16 cellular contexts compared by ENCODE assay signal in the genomic region with DNA sequence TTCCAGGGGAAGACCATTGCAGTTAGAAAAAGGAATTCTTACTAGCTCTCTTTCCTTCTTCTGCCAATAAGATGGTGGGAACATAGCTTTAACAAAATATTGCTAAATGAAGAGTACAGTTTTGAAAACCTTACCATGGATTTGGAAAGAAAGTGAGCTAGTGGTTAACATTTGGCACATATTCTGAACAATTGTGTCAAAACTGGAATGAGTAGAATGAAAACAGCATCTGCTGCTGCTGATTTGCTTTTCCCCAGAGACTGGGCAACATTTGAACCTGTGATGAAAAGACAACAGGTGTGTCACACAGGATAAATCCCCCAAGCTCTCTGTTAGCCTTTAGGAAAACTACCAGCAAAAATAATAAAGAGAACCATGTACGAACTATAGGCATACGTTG.
DNase-seq lines count a peak whose midpoint lies in the region; ATAC-seq, FAIRE-seq and TF ChIP-seq lines count a peak whose summit lies in the region.
"Had no signal": no experiment of that assay in that cellular context is flagged by ENCODE, and none has a peak within 500 bp of the region (broad histone marks: within the 10 kb centered on the region; RNA-seq: fewer than 3 reads in every experiment).

No MANE protein-coding gene starts in this region.

- H3K4me1 Mint-ChIP-seq in astrocyte (ENCODE audit: low read depth, unreplicated experiment) = peaks cover under 1% of the 10 kb centered on the region
- no peaks in the 10 kb centered on the region for H3K4me1 Mint-ChIP-seq in stimulated activated memory B cell treated with anti-CD40 and anti-IgM and Interleukin-4, amounts not matched to agents 10 μg/mL and 1 μg/mL and 100 μg/mL, for 72 hours
- H3K4me1 Mint-ChIP-seq: CD8-positive, alpha-beta memory T cell; H9 had no signal

- intact Hi-C loops in vagina (cut with DNase I) = no loop called here

- peaks cover 3% of the 10 kb centered on the region for H3K9me3 Mint-ChIP-seq in astrocyte (ENCODE audit: unreplicated experiment)
- peaks cover 13% of the 10 kb centered on the region for H3K9me3 Mint-ChIP-seq in stimulated activated memory B cell treated with anti-CD40 and anti-IgM and Interleukin-4, amounts not matched to agents 10 μg/mL and 1 μg/mL and 100 μg/mL, for 72 hours
- H3K9me3 Mint-ChIP-seq: H9 had no signal

- H3K27ac ChIP-seq in astrocyte (ENCODE audit: low read depth, low read length) (no peak overlapping the region), vagina (no peak overlapping the region)
- H3K27ac ChIP-seq: 22Rv1 had no signal

- no peaks in the 10 kb centered on the region for H3K79me2 ChIP-seq in astrocyte (ENCODE audit: insufficient read depth, low read length)

- no peak overlapping the region for H3K4me3 ChIP-seq in astrocyte (ENCODE audit: insufficient read depth, low read depth, low read length)
- H3K4me3 ChIP-seq in vagina = no peak overlapping the region

- no peak overlapping the region for H3K9ac ChIP-seq in astrocyte (ENCODE audit: low read length)

- no peaks in the 10 kb centered on the region for H4K20me1 ChIP-seq in astrocyte (ENCODE audit: insufficient read depth, low read length)

- ATAC-seq in HG03108 (IDR thresholded peaks at IDR 0.05; ENCODE audit: unreplicated experiment) = no peak
- ATAC-seq in stimulated activated memory B cell treated with anti-CD40 and anti-IgM and Interleukin-4, amounts not matched to agents 10 μg/mL and 1 μg/mL and 100 μg/mL, for 72 hours = no peak

- TF ChIP-seq POLR2A in vagina (IDR thresholded peaks at IDR 0.05) = no peak

- H3K27me3 ChIP-seq in astrocyte (ENCODE audit: insufficient read depth, low read length) (no peaks in the 10 kb centered on the region), vagina (no peaks in the 10 kb centered on the region)

- H3K36me3 Mint-ChIP-seq in astrocyte (ENCODE audit: low read depth, unreplicated experiment) = peaks cover 2% of the 10 kb centered on the region
- no peaks in the 10 kb centered on the region for H3K36me3 Mint-ChIP-seq in stimulated activated memory B cell treated with anti-CD40 and anti-IgM and Interleukin-4, amounts not matched to agents 10 μg/mL and 1 μg/mL and 100 μg/mL, for 72 hours
- H3K36me3 Mint-ChIP-seq: CD8-positive, alpha-beta memory T cell had no signal

- no peak overlapping the region for H2AFZ ChIP-seq in astrocyte (ENCODE audit: low read depth, low read length)

- H3K36me3 ChIP-seq in astrocyte (ENCODE audit: insufficient read depth, low read length) = no peaks in the 10 kb centered on the region
- no peaks in the 10 kb centered on the region for H3K36me3 ChIP-seq in vagina

- H3K4me2 ChIP-seq in astrocyte (ENCODE audit: low read length) = no peak overlapping the region

- H3K27me3 Mint-ChIP-seq in astrocyte (ENCODE audit: low read depth, unreplicated experiment) = no peaks in the 10 kb centered on the region
- H3K27me3 Mint-ChIP-seq in stimulated activated memory B cell treated with anti-CD40 and anti-IgM and Interleukin-4, amounts not matched to agents 10 μg/mL and 1 μg/mL and 100 μg/mL, for 72 hours = no peaks in the 10 kb centered on the region

- TF ChIP-seq CTCF in astrocyte (IDR thresholded peaks at IDR 0.05; ENCODE audit: insufficient read depth, low read depth, low read length) (no peak), vagina (IDR thresholded peaks at IDR 0.05) (no peak)

- H3K9me3 ChIP-seq in astrocyte (ENCODE audit: insufficient read depth, low read depth, low read length) = no peaks in the 10 kb centered on the region
- H3K9me3 ChIP-seq in vagina = no peaks in the 10 kb centered on the region

- no peaks in the 10 kb centered on the region for H3K4me1 ChIP-seq in astrocyte (ENCODE audit: insufficient read depth, low read length)
- no peaks in the 10 kb centered on the region for H3K4me1 ChIP-seq in vagina

- FAIRE-seq in astrocyte (lab: Jason Lieb, UNC) = no peak
- FAIRE-seq: D721Med, GM19239 had no signal

- no peak overlapping the region for H3K27ac Mint-ChIP-seq in astrocyte (ENCODE audit: unreplicated experiment)
- no peak overlapping the region for H3K27ac Mint-ChIP-seq in stimulated activated memory B cell treated with anti-CD40 and anti-IgM and Interleukin-4, amounts not matched to agents 10 μg/mL and 1 μg/mL and 100 μg/mL, for 72 hours
- H3K27ac Mint-ChIP-seq: CD8-positive, alpha-beta memory T cell; H9 had no signal

- DNase-seq in DMS 273 (lab: John Stamatoyannopoulos, UW; ENCODE audit: unreplicated experiment) = peak; percentile 52
- no peak for DNase-seq in DMS 273 treated with DMSO at 0.1 percent for 48 hours (lab: John Stamatoyannopoulos, UW)
- DNase-seq in NCI-H2171 treated with DMSO at 0.1 percent for 48 hours (lab: John Stamatoyannopoulos, UW) = peak; percentile 92
- DNase-seq in astrocyte (ENCODE audit: low read depth) = peak; percentile 45
- DNase-seq in myocyte (ENCODE audit: low read depth) = peak; percentile 67
- no peak for DNase-seq in vagina (ENCODE audit: extremely low spot score in 2 of 2)
- DNase-seq: CD8-positive, alpha-beta memory T cell; H9; NCI-H1417 treated with DMSO at 0.1 percent for 48 hours; NCI-H510A treated with DMSO at 0.1 percent for 48 hours; SW 1271 had no signal

- no peak overlapping the region for H3K4me3 Mint-ChIP-seq in astrocyte (ENCODE audit: unreplicated experiment)
- no peak overlapping the region for H3K4me3 Mint-ChIP-seq in stimulated activated memory B cell treated with anti-CD40 and anti-IgM and Interleukin-4, amounts not matched to agents 10 μg/mL and 1 μg/mL and 100 μg/mL, for 72 hours
- H3K4me3 Mint-ChIP-seq: CD8-positive, alpha-beta memory T cell; H9 had no signal

Comparison
In these comparisons a context has a peak if more than half of its experiments do, and no peak if none do; other contexts are left out.
1. DNase-seq: peak in DMS 273 (single experiment), NCI-H2171 treated with DMSO at 0.1 percent for 48 hours (single experiment), astrocyte (single experiment) and myocyte (single experiment); none in DMS 273 treated with DMSO at 0.1 percent for 48 hours (single experiment) and vagina (0 of 2).